ENCODE assay signal across 8 cellular contexts in genomic region chr1:8061210-8061609, GRCh38. TPM values are rescaled to one million over a fixed set of nuclear protein-coding genes. Genes with fewer than 3 reads are reported as not detected.
DNase-seq lines count a peak whose midpoint lies in the region; ATAC-seq and TF ChIP-seq lines count a peak whose summit lies in the region.

No MANE protein-coding gene starts in this region.

- TF ChIP-seq CTCF in astrocyte of the spinal cord (IDR thresholded peaks at IDR 0.05; ENCODE audit: low read depth, low read length) (no peak), thoracic aorta (IDR thresholded peaks at IDR 0.05) (no peak)

- in situ Hi-C loops in astrocyte of the spinal cord (cut with HindIII; ENCODE audit: low sequenced_read_pairs): no loop called here

- H3K9me3 ChIP-seq in thoracic aorta: no peaks in the 10 kb centered on the region

- no peaks in the 10 kb centered on the region for H3K36me3 ChIP-seq in thoracic aorta

- DNase-seq in HK-2 (ENCODE audit: unreplicated experiment) (peak; percentile 31), astrocyte of the spinal cord (ENCODE audit: low read depth, low spot score) (peak; percentile 94), islet precursor cell (peak; percentile 86), thoracic aorta (ENCODE audit: low spot score) (no peak), DMS153 (lab: John Stamatoyannopoulos, UW) (no peak), NOMO-1 (lab: John Stamatoyannopoulos, UW; ENCODE audit: unreplicated experiment in 2 of 2) (no peak), NCI-H524 treated with DMSO at 0.1 percent for 48 hours (lab: John Stamatoyannopoulos, UW) (no peak), NCI-H524 (lab: John Stamatoyannopoulos, UW) (no peak)

- no peaks in the 10 kb centered on the region for H3K27me3 ChIP-seq in thoracic aorta (replicated peaks; ENCODE audit: insufficient read depth)

- H3K27ac ChIP-seq in thoracic aorta: peak overlapping the region; percentile 95 to 96

- no peak overlapping the region for H3K4me3 ChIP-seq in astrocyte of the spinal cord (ENCODE audit: low read depth, low read length)
- H3K4me3 ChIP-seq in thoracic aorta: peak overlapping the region; percentile 59

- peak; percentile 87 for ATAC-seq in thoracic aorta (ENCODE audit: insufficient number of reproducible peaks, low FRiP score, low read depth)

- H3K4me1 ChIP-seq in thoracic aorta (ENCODE audit: control insufficient read depth in 1 of 2, low read depth in 2 of 2): peaks cover 21 to 55% of the 10 kb centered on the region in 2 donors

RNA-seq across cellular contexts. Expression of gene ERRFI1, which starts 35.1 kb away (rescaled TPM):
- 100 to 1,000 TPM; 101 to 158 TPM for total RNA-seq in thoracic aorta

Comparison
In these comparisons a context has a peak if more than half of its experiments do, and no peak if none do; other contexts are left out.
1. DNase-seq: peak in HK-2 (single experiment), astrocyte of the spinal cord (single experiment) and islet precursor cell (single experiment); none in thoracic aorta (single experiment), DMS153 (single experiment), NOMO-1 (0 of 2), NCI-H524 treated with DMSO at 0.1 percent for 48 hours (single experiment) and NCI-H524 (0 of 2).